ENCODE assay signal across 1 cellular context in the genomic region with DNA sequence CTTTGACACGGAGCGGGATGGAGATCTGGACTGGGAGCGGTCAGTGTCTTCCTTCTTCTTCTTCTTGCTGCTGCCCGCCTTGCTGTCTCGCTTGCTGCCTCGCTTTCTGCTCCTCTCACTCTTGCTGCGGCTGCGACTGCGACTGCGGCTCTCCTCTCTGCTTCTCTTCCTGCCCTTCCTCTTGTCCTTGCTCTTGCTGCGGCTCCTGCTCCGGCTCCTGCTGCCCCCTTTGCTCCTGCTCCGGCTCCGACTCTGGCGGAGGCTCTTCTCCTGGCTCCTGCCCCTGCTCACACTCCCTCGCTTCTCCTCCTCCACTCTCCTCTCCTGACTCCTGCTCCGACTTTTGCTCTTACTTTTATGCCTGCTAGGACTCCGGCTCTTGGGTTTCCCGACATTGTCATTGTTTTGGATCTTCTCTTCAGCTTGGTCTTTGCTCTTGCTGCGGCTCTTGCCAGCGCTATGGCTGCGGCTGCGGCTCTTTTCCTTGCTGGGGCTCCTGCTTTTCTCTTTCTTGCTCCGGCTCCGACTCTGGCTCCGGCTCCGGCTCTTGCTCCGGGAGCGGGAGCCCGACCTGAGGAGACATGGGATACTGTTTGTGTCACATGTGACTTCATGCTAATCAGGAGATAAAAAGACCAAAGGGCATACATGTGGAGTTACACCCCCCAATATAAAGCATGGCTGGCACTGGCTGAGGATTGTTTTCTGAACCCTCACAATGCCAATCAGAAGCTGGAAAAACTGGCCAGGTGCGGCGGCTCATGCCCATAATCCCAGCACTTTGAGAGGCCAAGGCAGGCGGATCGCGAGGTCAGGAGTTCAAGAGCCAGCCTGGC.
TF ChIP-seq lines count a peak whose summit lies in the region.

No MANE protein-coding gene starts in this region.

TF ChIP-seq in HCT116, 20 proteins besides CTCF, POLR2A, EP300 and RAD21:
- TF ChIP-seq FOSL1 (IDR thresholded peaks at IDR 0.05; ENCODE audit: low read depth) = no peak
- TF ChIP-seq EZH2 (IDR thresholded peaks at IDR 0.05) = no peak
- no peak for TF ChIP-seq YY1 (IDR thresholded peaks at IDR 0.05; ENCODE audit: extremely low read depth, insufficient replicate concordance, low read depth, low read length)
- TF ChIP-seq CBX3 (IDR thresholded peaks at IDR 0.05; ENCODE audit: low read depth) = no peak
- no peak for TF ChIP-seq JUND (IDR thresholded peaks at IDR 0.05)
- TF ChIP-seq, protein P1, sequence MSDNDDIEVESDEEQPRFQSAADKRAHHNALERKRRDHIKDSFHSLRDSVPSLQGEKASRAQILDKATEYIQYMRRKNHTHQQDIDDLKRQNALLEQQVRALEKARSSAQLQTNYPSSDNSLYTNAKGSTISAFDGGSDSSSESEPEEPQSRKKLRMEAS (IDR thresholded peaks at IDR 0.05) = no peak
- TF ChIP-seq SRF (IDR thresholded peaks at IDR 0.05; ENCODE audit: low read depth) = no peak
- TF ChIP-seq CEBPB (IDR thresholded peaks at IDR 0.05; ENCODE audit: low read depth) = no peak
- TF ChIP-seq EGR1 (IDR thresholded peaks at IDR 0.05; ENCODE audit: low read depth) = no peak
- TF ChIP-seq SIN3A (IDR thresholded peaks at IDR 0.05; ENCODE audit: low read depth) = no peak
- TF ChIP-seq, protein P2, sequence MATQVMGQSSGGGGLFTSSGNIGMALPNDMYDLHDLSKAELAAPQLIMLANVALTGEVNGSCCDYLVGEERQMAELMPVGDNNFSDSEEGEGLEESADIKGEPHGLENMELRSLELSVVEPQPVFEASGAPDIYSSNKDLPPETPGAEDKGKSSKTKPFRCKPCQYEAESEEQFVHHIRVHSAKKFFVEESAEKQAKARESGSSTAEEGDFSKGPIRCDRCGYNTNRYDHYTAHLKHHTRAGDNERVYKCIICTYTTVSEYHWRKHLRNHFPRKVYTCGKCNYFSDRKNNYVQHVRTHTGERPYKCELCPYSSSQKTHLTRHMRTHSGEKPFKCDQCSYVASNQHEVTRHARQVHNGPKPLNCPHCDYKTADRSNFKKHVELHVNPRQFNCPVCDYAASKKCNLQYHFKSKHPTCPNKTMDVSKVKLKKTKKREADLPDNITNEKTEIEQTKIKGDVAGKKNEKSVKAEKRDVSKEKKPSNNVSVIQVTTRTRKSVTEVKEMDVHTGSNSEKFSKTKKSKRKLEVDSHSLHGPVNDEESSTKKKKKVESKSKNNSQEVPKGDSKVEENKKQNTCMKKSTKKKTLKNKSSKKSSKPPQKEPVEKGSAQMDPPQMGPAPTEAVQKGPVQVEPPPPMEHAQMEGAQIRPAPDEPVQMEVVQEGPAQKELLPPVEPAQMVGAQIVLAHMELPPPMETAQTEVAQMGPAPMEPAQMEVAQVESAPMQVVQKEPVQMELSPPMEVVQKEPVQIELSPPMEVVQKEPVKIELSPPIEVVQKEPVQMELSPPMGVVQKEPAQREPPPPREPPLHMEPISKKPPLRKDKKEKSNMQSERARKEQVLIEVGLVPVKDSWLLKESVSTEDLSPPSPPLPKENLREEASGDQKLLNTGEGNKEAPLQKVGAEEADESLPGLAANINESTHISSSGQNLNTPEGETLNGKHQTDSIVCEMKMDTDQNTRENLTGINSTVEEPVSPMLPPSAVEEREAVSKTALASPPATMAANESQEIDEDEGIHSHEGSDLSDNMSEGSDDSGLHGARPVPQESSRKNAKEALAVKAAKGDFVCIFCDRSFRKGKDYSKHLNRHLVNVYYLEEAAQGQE (IDR thresholded peaks at IDR 0.05; ENCODE audit: low read depth) = no peak
